In genomic region chr1:191174298-191174697, GRCh38 we compare ENCODE assay signal across 8 cellular contexts.
DNase-seq lines count a peak whose midpoint lies in the region; ATAC-seq and TF ChIP-seq lines count a peak whose summit lies in the region.

No MANE protein-coding gene starts in this region.

- H3K9ac ChIP-seq in MM.1S (ENCODE audit: low read length), result peak overlapping the region; percentile 4; the same call in 1 of the 2 replicates

- no peak overlapping the region for H3K4me3 Mint-ChIP-seq in naive B cell
- H3K4me3 Mint-ChIP-seq in activated T-helper 1 cell treated with anti-CD3 and anti-CD28 coated beads, Interleukin-12 subunit alpha, Interleukin-12 subunit beta, Interleukin-2, Interleukin-4 antibody, amounts not matched to agents 30 ng/mL and 10 ng/mL and 1 ng/mL, durations not matched to agents 14 hours and 24 hours and 36 hours, result no peak overlapping the region

- no peaks in the 10 kb centered on the region for H3K36me3 Mint-ChIP-seq in naive B cell
- no peaks in the 10 kb centered on the region for H3K36me3 Mint-ChIP-seq in activated T-helper 1 cell treated with anti-CD3 and anti-CD28 coated beads, Interleukin-12 subunit alpha, Interleukin-12 subunit beta, Interleukin-2, Interleukin-4 antibody, amounts not matched to agents 30 ng/mL and 10 ng/mL and 1 ng/mL, durations not matched to agents 14 hours and 24 hours and 36 hours (ENCODE audit: low read depth)

- H3K4me3 ChIP-seq in MM.1S (ENCODE audit: low read length), result peak overlapping the region; percentile 26; the same call in 1 of the 2 replicates

- intact Hi-C loops in activated T-helper 1 cell treated with anti-CD3 and anti-CD28 coated beads, Interleukin-12 subunit alpha, Interleukin-12 subunit beta, Interleukin-2, Interleukin-4 antibody, amounts not matched to agents 30 ng/mL and 10 ng/mL and 1 ng/mL, durations not matched to agents 14 hours and 24 hours and 36 hours (cut with micrococcal nuclease), result no loop called here

- H2AFZ ChIP-seq in MM.1S (ENCODE audit: low read length), result peak overlapping the region; percentile 28

- peaks cover 8 to 20% (median 13%) of the 10 kb centered on the region in 3 donors for H3K4me1 Mint-ChIP-seq in naive B cell
- peaks cover 9% of the 10 kb centered on the region for H3K4me1 Mint-ChIP-seq in activated T-helper 1 cell treated with anti-CD3 and anti-CD28 coated beads, Interleukin-12 subunit alpha, Interleukin-12 subunit beta, Interleukin-2, Interleukin-4 antibody, amounts not matched to agents 30 ng/mL and 10 ng/mL and 1 ng/mL, durations not matched to agents 14 hours and 24 hours and 36 hours (ENCODE audit: low read depth)

- no peaks in the 10 kb centered on the region for H3K79me2 ChIP-seq in MM.1S (ENCODE audit: low read length)

- peak overlapping the region; percentile 49; the same call in 1 of the 2 replicates for H3K27ac ChIP-seq in MM.1S (ENCODE audit: low read length)

- H3K9me2 ChIP-seq in MM.1S (replicated peaks; ENCODE audit: insufficient read depth, low read length), result no peaks in the 10 kb centered on the region

- DNase-seq in MM.1S (peak; percentile 86), naive B cell (peak; percentile 1), NCI-H1436 (lab: John Stamatoyannopoulos, UW) (no peak), AG08395 (ENCODE audit: low spot score) (no peak), NCI-H1105 treated with DMSO at 0.1 percent for 48 hours (lab: John Stamatoyannopoulos, UW) (no peak)
- no peak for DNase-seq in activated T-helper 1 cell treated with anti-CD3 and anti-CD28 coated beads, Interleukin-12 subunit alpha, Interleukin-12 subunit beta, Interleukin-2, Interleukin-4 antibody, amounts not matched to agents 30 ng/mL and 10 ng/mL and 1 ng/mL, durations not matched to agents 14 hours and 24 hours and 36 hours (ENCODE audit: low spot score)

- peak; percentile 98 for ATAC-seq in GM18907 (IDR thresholded peaks at IDR 0.05; ENCODE audit: unreplicated experiment)
- peak; percentile 98 for ATAC-seq in HG02759 (IDR thresholded peaks at IDR 0.05; ENCODE audit: unreplicated experiment)
- peak in 1 of 2 donors; percentile 53 for ATAC-seq in naive B cell (ENCODE audit: low read depth in 2 of 2)

- no peak for TF ChIP-seq CTCF in MM.1S (IDR thresholded peaks at IDR 0.05; ENCODE audit: low read length)

- no peaks in the 10 kb centered on the region for H3K27me3 Mint-ChIP-seq in naive B cell
- H3K27me3 Mint-ChIP-seq in activated T-helper 1 cell treated with anti-CD3 and anti-CD28 coated beads, Interleukin-12 subunit alpha, Interleukin-12 subunit beta, Interleukin-2, Interleukin-4 antibody, amounts not matched to agents 30 ng/mL and 10 ng/mL and 1 ng/mL, durations not matched to agents 14 hours and 24 hours and 36 hours (ENCODE audit: insufficient read depth), result no peaks in the 10 kb centered on the region

- no peaks in the 10 kb centered on the region for H3K9me3 ChIP-seq in MM.1S (replicated peaks; ENCODE audit: insufficient read depth, low read length)

- H3K27ac Mint-ChIP-seq in naive B cell, result peak overlapping the region in 1 of 6 donors; percentile 69
- H3K27ac Mint-ChIP-seq in activated T-helper 1 cell treated with anti-CD3 and anti-CD28 coated beads, Interleukin-12 subunit alpha, Interleukin-12 subunit beta, Interleukin-2, Interleukin-4 antibody, amounts not matched to agents 30 ng/mL and 10 ng/mL and 1 ng/mL, durations not matched to agents 14 hours and 24 hours and 36 hours, result no peak overlapping the region

- H3K4me2 ChIP-seq in MM.1S (ENCODE audit: low read depth, low read length), result peak overlapping the region; percentile 46

- no peaks in the 10 kb centered on the region for H3K27me3 ChIP-seq in MM.1S (replicated peaks; ENCODE audit: insufficient read depth, low read length)

- H3K4me1 ChIP-seq in MM.1S (ENCODE audit: low read length), result peaks cover 19% of the 10 kb centered on the region

- H3K9me3 Mint-ChIP-seq in naive B cell, result no peaks in the 10 kb centered on the region
- H3K9me3 Mint-ChIP-seq in activated T-helper 1 cell treated with anti-CD3 and anti-CD28 coated beads, Interleukin-12 subunit alpha, Interleukin-12 subunit beta, Interleukin-2, Interleukin-4 antibody, amounts not matched to agents 30 ng/mL and 10 ng/mL and 1 ng/mL, durations not matched to agents 14 hours and 24 hours and 36 hours, result peaks cover 3% of the 10 kb centered on the region

- H4K20me1 ChIP-seq in MM.1S (ENCODE audit: insufficient read depth, low read length), result no peaks in the 10 kb centered on the region

- no peaks in the 10 kb centered on the region for H3K36me3 ChIP-seq in MM.1S (replicated peaks; ENCODE audit: insufficient read depth, low read length)

- H3F3A ChIP-seq in MM.1S (ENCODE audit: insufficient read depth, low read length), result peaks cover 8% of the 10 kb centered on the region; the same call in 1 of the 2 replicates

Comparison
In these comparisons a context has a peak if more than half of its experiments do, and no peak if none do; other contexts are left out.
1. DNase-seq: peak in MM.1S (single experiment) and naive B cell (single experiment); none in activated T-helper 1 cell treated with anti-CD3 and anti-CD28 coated beads, Interleukin-12 subunit alpha, Interleukin-12 subunit beta, Interleukin-2, Interleukin-4 antibody, amounts not matched to agents 30 ng/mL and 10 ng/mL and 1 ng/mL, durations not matched to agents 14 hours and 24 hours and 36 hours (single experiment), NCI-H1436 (single experiment), AG08395 (single experiment) and NCI-H1105 treated with DMSO at 0.1 percent for 48 hours (single experiment).